24 cellular contexts compared by ENCODE assay signal in genomic region chr17:56300191-56300590, GRCh38.
"Had no signal": no experiment of that assay in that cellular context is flagged by ENCODE, and none has a peak within 500 bp of the region (broad histone marks: within the 10 kb centered on the region; RNA-seq: fewer than 3 reads in every experiment).

No MANE protein-coding gene starts in this region.

- H3K4me3 ChIP-seq: left ventricle myocardium inferior, lung, ovary, right atrium auricular region, right lobe of liver, smooth muscle cell, testis, thyroid gland, transverse colon, upper lobe of left lung had no signal

- H3K4me2 ChIP-seq: smooth muscle cell had no signal

- H3K27me3 ChIP-seq: ovary, right atrium auricular region, right lobe of liver, testis, thyroid gland, transverse colon, upper lobe of left lung had no signal

- H3K36me3 ChIP-seq: left ventricle myocardium inferior, ovary, right atrium auricular region, right lobe of liver, thyroid gland, transverse colon, upper lobe of left lung had no signal

- DNase-seq: islet precursor cell; left ventricle myocardium inferior; mesendoderm; naive B cell; natural killer cell; nephron progenitor cell; ovary; right lobe of liver; stimulated activated CD4-positive, alpha-beta T cell treated with anti-CD3 and anti-CD28 coated beads, Interleukin-1b, Interleukin-23, amount 100 ng/mL, for 48 hours; stimulated activated CD4-positive, alpha-beta T cell treated with anti-CD3 and anti-CD28 coated beads, Interleukin-2, amount 100 ng/mL, for 48 hours; stimulated activated CD4-positive, alpha-beta T cell treated with anti-CD3 and anti-CD28 coated beads, Interleukin-4, amount 100 ng/mL, for 4 hours; stimulated activated CD8-positive, alpha-beta memory T cell treated with anti-CD3 and anti-CD28 coated beads, Interleukin-4, amount 100 ng/mL, for 48 hours; stimulated activated naive CD4-positive, alpha-beta T cell treated with Interleukin-2 at 50 U/mL for 16 hours; stimulated activated naive CD8-positive, alpha-beta T cell treated with anti-CD3 and anti-CD28 coated beads, Interleukin-15, amount 100 ng/mL, for 72 hours; testis; thyroid gland; transverse colon; upper lobe of left lung had no signal

- H3K27ac Mint-ChIP-seq: mesothelial cell of epicardium; natural killer cell; nephron progenitor cell; progenitor cell of endocrine pancreas; stimulated activated memory B cell treated with anti-CD40 and anti-IgM and Interleukin-4, amounts not matched to agents 10 μg/mL and 1 μg/mL and 100 μg/mL, for 72 hours; stimulated activated naive CD8-positive, alpha-beta T cell treated with anti-CD3 and anti-CD28 coated beads, Interleukin-15, amount 100 ng/mL, for 72 hours had no signal

- H3K27me3 Mint-ChIP-seq: naive B cell; stimulated activated memory B cell treated with anti-CD40 and anti-IgM and Interleukin-4, amounts not matched to agents 10 μg/mL and 1 μg/mL and 100 μg/mL, for 72 hours had no signal

- H3K9me3 Mint-ChIP-seq: mesothelial cell of epicardium; naive B cell; natural killer cell; stimulated activated memory B cell treated with anti-CD40 and anti-IgM and Interleukin-4, amounts not matched to agents 10 μg/mL and 1 μg/mL and 100 μg/mL, for 72 hours; stimulated activated naive CD8-positive, alpha-beta T cell treated with anti-CD3 and anti-CD28 coated beads, Interleukin-15, amount 100 ng/mL, for 72 hours had no signal

- H3K4me1 ChIP-seq: left ventricle myocardium inferior, right atrium auricular region, right lobe of liver, testis, transverse colon, upper lobe of left lung had no signal

- H3K9me3 ChIP-seq: left ventricle myocardium inferior, ovary, right atrium auricular region, right lobe of liver, testis, thyroid gland, transverse colon, upper lobe of left lung had no signal

- H3K27ac ChIP-seq: left ventricle myocardium inferior, ovary, right atrium auricular region, right lobe of liver, testis, thyroid gland, transverse colon, upper lobe of left lung had no signal

- H3K36me3 Mint-ChIP-seq: mesothelial cell of epicardium; naive B cell; natural killer cell; stimulated activated memory B cell treated with anti-CD40 and anti-IgM and Interleukin-4, amounts not matched to agents 10 μg/mL and 1 μg/mL and 100 μg/mL, for 72 hours had no signal

- H3K4me1 Mint-ChIP-seq: mesothelial cell of epicardium; stimulated activated memory B cell treated with anti-CD40 and anti-IgM and Interleukin-4, amounts not matched to agents 10 μg/mL and 1 μg/mL and 100 μg/mL, for 72 hours had no signal

- ATAC-seq: natural killer cell; right lobe of liver; stimulated activated memory B cell treated with anti-CD40 and anti-IgM and Interleukin-4, amounts not matched to agents 10 μg/mL and 1 μg/mL and 100 μg/mL, for 72 hours; stimulated activated naive CD8-positive, alpha-beta T cell treated with anti-CD3 and anti-CD28 coated beads, Interleukin-15, amount 100 ng/mL, for 72 hours had no signal

- H3K4me3 Mint-ChIP-seq: mesothelial cell of epicardium; naive B cell; natural killer cell; nephron progenitor cell; stimulated activated memory B cell treated with anti-CD40 and anti-IgM and Interleukin-4, amounts not matched to agents 10 μg/mL and 1 μg/mL and 100 μg/mL, for 72 hours; stimulated activated naive CD8-positive, alpha-beta T cell treated with anti-CD3 and anti-CD28 coated beads, Interleukin-15, amount 100 ng/mL, for 72 hours had no signal
